8 cellular contexts compared by ENCODE assay signal in the genomic region with DNA sequence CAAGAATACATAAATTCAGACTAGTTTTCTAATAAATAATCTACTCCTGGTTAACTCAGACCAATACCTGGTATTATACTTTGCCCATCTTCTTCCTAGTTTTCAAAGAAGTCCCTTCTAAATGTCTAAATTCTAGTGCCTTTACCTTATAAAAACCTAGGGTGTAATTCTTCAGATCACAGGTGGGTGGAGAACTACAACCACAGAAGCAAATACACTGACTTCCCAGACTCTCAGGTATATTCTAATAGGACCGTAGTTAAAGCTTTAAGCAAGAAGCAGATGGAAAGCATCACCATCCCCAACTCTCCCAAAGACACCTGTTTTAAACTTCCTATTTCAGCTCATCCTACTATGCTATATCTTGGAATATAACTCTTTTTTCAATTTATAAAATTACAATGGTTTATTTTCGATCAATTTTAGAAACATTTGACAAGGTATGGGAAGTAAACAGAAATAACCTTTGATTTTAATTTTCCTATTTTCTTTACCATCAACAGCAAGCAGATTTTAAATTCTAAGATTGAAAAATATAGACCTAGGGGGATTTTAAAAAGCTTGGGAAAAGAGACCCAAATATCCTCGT.
DNase-seq lines count a peak whose midpoint lies in the region; ATAC-seq and TF ChIP-seq lines count a peak whose summit lies in the region.

No MANE protein-coding gene starts in this region.

- H2AFZ ChIP-seq in KMS-11 (ENCODE audit: low read depth): no peak overlapping the region

- in situ Hi-C loops in T47D (cut with HindIII; ENCODE audit: low pct_unique_long_range_greater_than_20kb, low sequenced_read_pairs): no loop called here

- H3K4me2 ChIP-seq in KMS-11: no peak overlapping the region

- DNase-seq in AG10803 (ENCODE audit: low read depth) (no peak), T47D (ENCODE audit: low read depth in 1 of 2, low spot score in 1 of 2) (peak; percentile 24 to 58), NCI-H1930 (lab: John Stamatoyannopoulos, UW) (no peak), inferior parietal cortex (ENCODE audit: extremely low spot score) (no peak)
- no peak for DNase-seq in stimulated activated CD4-positive, alpha-beta T cell treated with anti-CD3 and anti-CD28 coated beads, Interleukin-4, amount 100 ng/mL, for 1 hour

- H3K4me3 ChIP-seq in AG10803 (ENCODE audit: low read length) (no peak overlapping the region), KMS-11 (IDR thresholded peaks at IDR 0.05; ENCODE audit: insufficient read depth, low read depth, low read length) (no peak overlapping the region), neutrophil (ENCODE audit: low read depth in 1 of 2, low read length in 1 of 2) (no peak overlapping the region)

- H3K9ac ChIP-seq in KMS-11: no peak overlapping the region

- H3K36me3 ChIP-seq in KMS-11 (ENCODE audit: insufficient read depth) (no peaks in the 10 kb centered on the region), neutrophil (no peaks in the 10 kb centered on the region)

- H3K27ac ChIP-seq in KMS-11: no peak overlapping the region
- peak overlapping the region; percentile 43 for H3K27ac ChIP-seq in neutrophil

- H3K27me3 ChIP-seq in KMS-11 (ENCODE audit: insufficient read depth, low read depth) (no peaks in the 10 kb centered on the region), neutrophil (no peaks in the 10 kb centered on the region)

- peaks cover 56% of the 10 kb centered on the region; the same call in 1 of the 2 replicates for H3K79me2 ChIP-seq in KMS-11 (ENCODE audit: insufficient read depth, low read depth)

- H3K9me3 ChIP-seq in neutrophil: no peaks in the 10 kb centered on the region

- H3K4me1 ChIP-seq in KMS-11 (ENCODE audit: low read depth, poor library complexity, severe bottlenecking): peaks cover 27% of the 10 kb centered on the region
- H3K4me1 ChIP-seq in neutrophil (ENCODE audit: control insufficient read depth in 1 of 2, insufficient read depth in 1 of 2, low read depth in 1 of 2, low read length in 1 of 2): peaks cover 11 to 12% of the 10 kb centered on the region in 2 experiments

- peak; percentile 30; the same call in 1 of the 2 replicates for TF ChIP-seq CTCF in AG10803 (conservative IDR thresholded peaks at IDR 0.05; ENCODE audit: low read length)
- peak; percentile 60; the same call in 1 of the 2 replicates for TF ChIP-seq CTCF in KMS-11 (conservative IDR thresholded peaks at IDR 0.05; ENCODE audit: low read depth, low read length)
- TF ChIP-seq CTCF in neutrophil (IDR thresholded peaks at IDR 0.05): no peak

- H4K20me1 ChIP-seq in KMS-11 (ENCODE audit: insufficient read depth): no peaks in the 10 kb centered on the region

- ATAC-seq in GM18873 (IDR thresholded peaks at IDR 0.05; ENCODE audit: low FRiP score, unreplicated experiment): peak; percentile 61

Comparison
In these comparisons a context has a peak if more than half of its experiments do, and no peak if none do; other contexts are left out.
1. DNase-seq: peak in T47D (2 of 2); none in AG10803 (single experiment), NCI-H1930 (0 of 2), inferior parietal cortex (single experiment) and stimulated activated CD4-positive, alpha-beta T cell treated with anti-CD3 and anti-CD28 coated beads, Interleukin-4, amount 100 ng/mL, for 1 hour (single experiment).